Comparison of ENCODE assay signal across 22 cellular contexts in genomic region chr10:132135398-132135872, GRCh38. TPM values are rescaled to one million over a fixed set of nuclear protein-coding genes. Genes with fewer than 3 reads are reported as not detected.
DNase-seq lines count a peak whose midpoint lies in the region; ATAC-seq, FAIRE-seq and TF ChIP-seq lines count a peak whose summit lies in the region.
"Had no signal": no experiment of that assay in that cellular context is flagged by ENCODE, and none has a peak within 500 bp of the region (broad histone marks: within the 10 kb centered on the region; RNA-seq: fewer than 3 reads in every experiment).

No MANE protein-coding gene starts in this region.

- H3K36me3 Mint-ChIP-seq in activated naive CD8-positive, alpha-beta T cell treated with anti-CD3 and anti-CD28 coated beads, Interleukin-2, amount 10 ng/mL, durations not matched to agents 7 days and 5 days, result no peaks in the 10 kb centered on the region
- no peaks in the 10 kb centered on the region for H3K36me3 Mint-ChIP-seq in activated naive CD8-positive, alpha-beta T cell treated with anti-CD3 and anti-CD28 coated beads, Interleukin-2, amount 50 U/mL, for 24 hours (ENCODE audit: low read depth)
- no peaks in the 10 kb centered on the region for H3K36me3 Mint-ChIP-seq in WTC11
- H3K36me3 Mint-ChIP-seq: activated naive CD8-positive, alpha-beta T cell had no signal

- H3K4me3 ChIP-seq in spleen, result no peak overlapping the region
- H3K4me3 ChIP-seq in small intestine (ENCODE audit: low read depth in 1 of 2, low read length in 2 of 2), result no peak overlapping the region
- H3K4me3 ChIP-seq: tibial artery had no signal

- intact Hi-C loops in spleen (cut with DNase I; ENCODE audit: low total_unique reads), result loop anchor here (10.0 kb wide), 1 partner anchor 251 kb away; no protein-coding TSS in a partner anchor

- WGBS in spleen, 5 donors, result 75 to 84% (median 83%) methylated on average over 18 to 22 of the region's 22 CpGs
- 73 to 84% (median 74%) methylated on average over 22 of the region's 22 CpGs for WGBS in small intestine, 3 donors

- no peaks in the 10 kb centered on the region for H3K9me3 Mint-ChIP-seq in activated naive CD8-positive, alpha-beta T cell treated with anti-CD3 and anti-CD28 coated beads, Interleukin-2, amount 10 ng/mL, durations not matched to agents 7 days and 5 days
- no peaks in the 10 kb centered on the region for H3K9me3 Mint-ChIP-seq in activated naive CD8-positive, alpha-beta T cell treated with anti-CD3 and anti-CD28 coated beads, Interleukin-2, amount 50 U/mL, for 24 hours
- H3K9me3 Mint-ChIP-seq in WTC11, result no peaks in the 10 kb centered on the region
- H3K9me3 Mint-ChIP-seq: activated CD4-positive, alpha-beta memory T cell treated with anti-CD3 and anti-CD28 coated beads, Interleukin-2, amount 10 ng/mL, durations not matched to agents 7 days and 5 days; central memory CD8-positive, alpha-beta T cell had no signal

- H3K4me3 Mint-ChIP-seq in activated naive CD8-positive, alpha-beta T cell treated with anti-CD3 and anti-CD28 coated beads, Interleukin-2, amount 10 ng/mL, durations not matched to agents 7 days and 5 days, result no peak overlapping the region
- no peak overlapping the region for H3K4me3 Mint-ChIP-seq in activated naive CD8-positive, alpha-beta T cell treated with anti-CD3 and anti-CD28 coated beads, Interleukin-2, amount 50 U/mL, for 24 hours
- H3K4me3 Mint-ChIP-seq in WTC11, result no peak overlapping the region
- H3K4me3 Mint-ChIP-seq: activated CD4-positive, alpha-beta memory T cell treated with anti-CD3 and anti-CD28 coated beads, Interleukin-2, amount 10 ng/mL, durations not matched to agents 7 days and 5 days; activated naive CD8-positive, alpha-beta T cell; central memory CD8-positive, alpha-beta T cell had no signal

- H3K4me1 ChIP-seq in spleen (peaks cover 0 to 8% (median 0%) of the 10 kb centered on the region in 6 donors), small intestine (ENCODE audit: control insufficient read depth in 2 of 2, insufficient read depth in 1 of 2, low read depth in 1 of 2, low read length in 1 of 2) (no peaks in the 10 kb centered on the region)
- H3K4me1 ChIP-seq: tibial artery had no signal

- H3K27me3 ChIP-seq in spleen (replicated peaks in 1 of 7), result peaks cover 0 to 39% (median 3%) of the 10 kb centered on the region in 7 donors
- H3K27me3 ChIP-seq in small intestine (ENCODE audit: control insufficient read depth in 2 of 2, insufficient read depth in 2 of 2, low read length in 2 of 2), result peaks cover 0 to 3% of the 10 kb centered on the region in 2 donors

- no peak overlapping the region for H3K27ac ChIP-seq in spleen
- H3K27ac ChIP-seq in small intestine (ENCODE audit: low read depth in 1 of 2, low read length in 1 of 2), result no peak overlapping the region
- H3K27ac ChIP-seq: tibial artery had no signal

- peak; percentile 23 for DNase-seq in activated naive CD8-positive, alpha-beta T cell treated with anti-CD3 and anti-CD28 coated beads, Interleukin-2, amount 10 ng/mL, durations not matched to agents 7 days and 5 days
- no peak for DNase-seq in activated naive CD8-positive, alpha-beta T cell treated with anti-CD3 and anti-CD28 coated beads, Interleukin-2, amount 50 U/mL, for 24 hours
- no peak for DNase-seq in WTC11 (ENCODE audit: low spot score)
- DNase-seq in iPS-NIHi7 (ENCODE audit: extremely low spot score), result peak; percentile 63
- DNase-seq in spleen, result peak; percentile 67
- DNase-seq in small intestine, result no peak
- DNase-seq: activated CD4-positive, alpha-beta memory T cell treated with anti-CD3 and anti-CD28 coated beads, Interleukin-2, amount 10 ng/mL, durations not matched to agents 7 days and 5 days; activated CD8-positive, alpha-beta memory T cell treated with anti-CD3 and anti-CD28 coated beads, Interleukin-2, amount 50 U/mL, for 48 hours; DMS153; islet precursor cell; Kasumi-1; NCI-H146; NCI-H2171 treated with DMSO at 0.1 percent for 48 hours; NCI-H526 treated with DMSO at 0.1 percent for 48 hours; SIG-M5 had no signal

- CTCF ChIA-PET in WTC11 (lab: Charles Lee), result interaction anchor here (3.0 kb wide), 1 partner anchor 113 kb away, joined by 12 read pairs; no protein-coding TSS in a partner anchor

- H3K9me3 ChIP-seq in spleen (no peaks in the 10 kb centered on the region), small intestine (ENCODE audit: control insufficient read depth, low read depth) (no peaks in the 10 kb centered on the region)
- H3K9me3 ChIP-seq: tibial artery had no signal

- H3K4me1 Mint-ChIP-seq in activated naive CD8-positive, alpha-beta T cell treated with anti-CD3 and anti-CD28 coated beads, Interleukin-2, amount 10 ng/mL, durations not matched to agents 7 days and 5 days, result no peaks in the 10 kb centered on the region
- no peaks in the 10 kb centered on the region for H3K4me1 Mint-ChIP-seq in activated naive CD8-positive, alpha-beta T cell treated with anti-CD3 and anti-CD28 coated beads, Interleukin-2, amount 50 U/mL, for 24 hours
- no peaks in the 10 kb centered on the region for H3K4me1 Mint-ChIP-seq in WTC11
- H3K4me1 Mint-ChIP-seq: activated CD4-positive, alpha-beta memory T cell treated with anti-CD3 and anti-CD28 coated beads, Interleukin-2, amount 10 ng/mL, durations not matched to agents 7 days and 5 days; central memory CD8-positive, alpha-beta T cell had no signal

- TF ChIP-seq CTCF in WTC11 (IDR thresholded peaks at IDR 0.05) (no peak), spleen (IDR thresholded peaks at IDR 0.05 in 8 of 11, conservative IDR thresholded peaks at IDR 0.05 in 3 of 11) (no peak)

- no peak for ATAC-seq in activated naive CD8-positive, alpha-beta T cell treated with anti-CD3 and anti-CD28 coated beads, Interleukin-2, amount 10 ng/mL, durations not matched to agents 7 days and 5 days (ENCODE audit: low read depth)
- no peak for ATAC-seq in activated naive CD8-positive, alpha-beta T cell treated with anti-CD3 and anti-CD28 coated beads, Interleukin-2, amount 50 U/mL, for 24 hours
- peak; percentile 80 for ATAC-seq in WTC11
- ATAC-seq in GM18502 (IDR thresholded peaks at IDR 0.05; ENCODE audit: poor library complexity, unreplicated experiment), result no peak
- no peak for ATAC-seq in HG02610 (IDR thresholded peaks at IDR 0.05; ENCODE audit: unreplicated experiment)

- peaks cover 2% of the 10 kb centered on the region for H3K27me3 Mint-ChIP-seq in activated naive CD8-positive, alpha-beta T cell treated with anti-CD3 and anti-CD28 coated beads, Interleukin-2, amount 10 ng/mL, durations not matched to agents 7 days and 5 days
- H3K27me3 Mint-ChIP-seq in activated naive CD8-positive, alpha-beta T cell treated with anti-CD3 and anti-CD28 coated beads, Interleukin-2, amount 50 U/mL, for 24 hours, result peaks cover 7% of the 10 kb centered on the region
- H3K27me3 Mint-ChIP-seq in WTC11 (ENCODE audit: low read depth), result no peaks in the 10 kb centered on the region

- POLR2A ChIA-PET in activated naive CD8-positive, alpha-beta T cell treated with anti-CD3 and anti-CD28 coated beads, Interleukin-2, amount 10 ng/mL, durations not matched to agents 7 days and 5 days (lab: Charles Lee), result no interaction called here
- POLR2A ChIA-PET in WTC11 (lab: Charles Lee), result no interaction called here

- TF ChIP-seq POLR2A in spleen (IDR thresholded peaks at IDR 0.05), result no peak

- H3K36me3 ChIP-seq in spleen, result no peaks in the 10 kb centered on the region
- no peaks in the 10 kb centered on the region for H3K36me3 ChIP-seq in small intestine (ENCODE audit: control insufficient read depth in 2 of 2, insufficient read depth in 2 of 2, low read length in 2 of 2)
- H3K36me3 ChIP-seq: tibial artery had no signal

- FAIRE-seq in small intestine (lab: Jason Lieb, UNC), result no peak
- FAIRE-seq: GM12892 had no signal

- no peak overlapping the region for H3K27ac Mint-ChIP-seq in activated naive CD8-positive, alpha-beta T cell treated with anti-CD3 and anti-CD28 coated beads, Interleukin-2, amount 10 ng/mL, durations not matched to agents 7 days and 5 days
- H3K27ac Mint-ChIP-seq in activated naive CD8-positive, alpha-beta T cell treated with anti-CD3 and anti-CD28 coated beads, Interleukin-2, amount 50 U/mL, for 24 hours, result no peak overlapping the region
- no peak overlapping the region for H3K27ac Mint-ChIP-seq in WTC11
- H3K27ac Mint-ChIP-seq: activated CD4-positive, alpha-beta memory T cell treated with anti-CD3 and anti-CD28 coated beads, Interleukin-2, amount 10 ng/mL, durations not matched to agents 7 days and 5 days; activated naive CD8-positive, alpha-beta T cell; progenitor cell of endocrine pancreas had no signal

TF ChIP-seq in WTC11, 78 proteins besides CTCF, POLR2A, EP300 and RAD21 (continues in another document):
- TF ChIP-seq USF2 (CRISPR knock-in tag; IDR thresholded peaks at IDR 0.05) (peak; percentile 81), USF1 (CRISPR knock-in tag; IDR thresholded peaks at IDR 0.05) (peak; percentile 62), TCF7 (CRISPR knock-in tag; IDR thresholded peaks at IDR 0.05; ENCODE audit: low read depth) (no peak)
- TF ChIP-seq, protein P1, sequence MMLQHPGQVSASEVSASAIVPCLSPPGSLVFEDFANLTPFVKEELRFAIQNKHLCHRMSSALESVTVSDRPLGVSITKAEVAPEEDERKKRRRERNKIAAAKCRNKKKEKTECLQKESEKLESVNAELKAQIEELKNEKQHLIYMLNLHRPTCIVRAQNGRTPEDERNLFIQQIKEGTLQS (CRISPR knock-in tag; conservative IDR thresholded peaks at IDR 0.05), result no peak

RNA-seq across cellular contexts. Expression of gene DPYSL4, which starts 51.3 kb away (rescaled TPM):
- 1 to 10 TPM; 5.2 to 8.5 TPM for total RNA-seq in activated naive CD8-positive, alpha-beta T cell treated with anti-CD3 and anti-CD28 coated beads, Interleukin-2, amount 10 ng/mL, durations not matched to agents 7 days and 5 days
- 16.8 to 18.1 TPM (median 17.0 TPM) in 3 replicates for total RNA-seq in WTC11 (2021)
- total RNA-seq in spleen, result 1 to 10 TPM in 4 of 7 donors, under 1 TPM in 2, not detected in 1; 0.85 to 6.0 (median 1.6) TPM
- polyA plus RNA-seq in spleen, result 1 to 10 TPM in 1 of 3 donors, under 1 TPM in 2; 0.55 to 1.0 (median 0.96) TPM
- polyA plus RNA-seq in small intestine, result 1 to 10 TPM in 1 of 3 donors, not detected in 2; 1.0 TPM

Comparison
In these comparisons a context has a peak if more than half of its experiments do, and no peak if none do; other contexts are left out.
1. DNase-seq: peak in activated naive CD8-positive, alpha-beta T cell treated with anti-CD3 and anti-CD28 coated beads, Interleukin-2, amount 10 ng/mL, durations not matched to agents 7 days and 5 days (single experiment), iPS-NIHi7 (single experiment) and spleen (single experiment); none in activated naive CD8-positive, alpha-beta T cell treated with anti-CD3 and anti-CD28 coated beads, Interleukin-2, amount 50 U/mL, for 24 hours (single experiment), WTC11 (single experiment) and small intestine (single experiment).